1 cellular context compared by ENCODE assay signal in the genomic region with DNA sequence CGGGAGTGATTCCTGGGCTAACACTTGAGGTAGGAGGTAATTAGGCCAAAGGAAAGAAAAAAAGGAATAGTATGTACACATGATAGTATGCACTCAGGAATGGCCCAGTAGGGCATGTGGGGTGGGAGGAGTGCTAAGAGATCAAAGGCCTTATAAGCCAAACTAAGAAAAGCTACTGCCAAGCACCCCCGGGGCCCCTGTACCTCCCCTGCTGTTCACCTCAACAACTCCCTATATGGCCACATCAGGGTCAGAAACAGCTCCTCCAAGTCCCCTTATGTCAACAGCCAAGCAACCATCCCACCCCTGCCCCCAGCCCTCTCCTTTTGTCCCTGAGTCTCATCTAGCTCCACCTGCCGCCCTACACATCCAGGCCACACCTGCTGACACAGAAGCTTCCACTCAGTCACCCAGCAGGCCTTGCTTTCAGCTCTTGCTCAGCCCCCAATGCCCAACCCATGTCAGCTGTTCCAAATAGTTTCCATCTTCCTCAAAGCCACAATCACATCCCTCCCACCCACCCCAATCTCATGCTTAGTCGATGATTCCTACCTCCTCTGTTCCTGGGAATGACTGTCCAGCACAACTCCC.
TF ChIP-seq lines count a peak whose summit lies in the region.

No MANE protein-coding gene starts in this region.

TF ChIP-seq in HepG2, 621 proteins besides CTCF, POLR2A, EP300 and RAD21 (continued from another document and continues in another):
- TF ChIP-seq PRDM15 (CRISPR knock-in tag; IDR thresholded peaks at IDR 0.05) (no peak), ZNF430 (CRISPR knock-in tag; IDR thresholded peaks at IDR 0.05) (no peak), HCFC1 (IDR thresholded peaks at IDR 0.05; ENCODE audit: low read depth, low read length) (no peak), PITX1 (CRISPR knock-in tag; IDR thresholded peaks at IDR 0.05) (peak; percentile 61; the same call in 1 of the 2 replicates), ZNF33A (CRISPR knock-in tag; IDR thresholded peaks at IDR 0.05; ENCODE audit: borderline replicate concordance) (no peak), ATM (IDR thresholded peaks at IDR 0.05; ENCODE audit: borderline replicate concordance) (no peak), ZFY (CRISPR knock-in tag; IDR thresholded peaks at IDR 0.05) (peak; percentile 18; the same call in 1 of the 2 replicates), AGO1 (IDR thresholded peaks at IDR 0.05; ENCODE audit: low read depth, low read length, poor library complexity, severe bottlenecking) (no peak), ZNF614 (CRISPR knock-in tag; IDR thresholded peaks at IDR 0.05; ENCODE audit: borderline replicate concordance) (no peak), ZSCAN22 (CRISPR knock-in tag; IDR thresholded peaks at IDR 0.05) (no peak), PRPF4 (IDR thresholded peaks at IDR 0.05; ENCODE audit: low read depth, low read length, poor library complexity, severe bottlenecking) (no peak), ADNP (CRISPR knock-in tag; IDR thresholded peaks at IDR 0.05) (no peak), TFAP4 (IDR thresholded peaks at IDR 0.05; ENCODE audit: borderline replicate concordance, low read depth) (peak; percentile 52; the same call in 1 of the 2 replicates), ZBTB4 (CRISPR knock-in tag; IDR thresholded peaks at IDR 0.05; ENCODE audit: borderline replicate concordance) (no peak), ZNF275 (CRISPR knock-in tag; IDR thresholded peaks at IDR 0.05; ENCODE audit: borderline replicate concordance) (no peak), HOXA9 (CRISPR knock-in tag; IDR thresholded peaks at IDR 0.05; ENCODE audit: borderline replicate concordance) (no peak), FUBP1 (CRISPR knock-in tag; IDR thresholded peaks at IDR 0.05; ENCODE audit: borderline replicate concordance) (no peak), SP1 (IDR thresholded peaks at IDR 0.05) (no peak), SP1 (CRISPR knock-in tag; IDR thresholded peaks at IDR 0.05) (no peak), ZNF431 (CRISPR knock-in tag; IDR thresholded peaks at IDR 0.05; ENCODE audit: borderline replicate concordance, low read depth) (no peak)
- TF ChIP-seq, protein P1, sequence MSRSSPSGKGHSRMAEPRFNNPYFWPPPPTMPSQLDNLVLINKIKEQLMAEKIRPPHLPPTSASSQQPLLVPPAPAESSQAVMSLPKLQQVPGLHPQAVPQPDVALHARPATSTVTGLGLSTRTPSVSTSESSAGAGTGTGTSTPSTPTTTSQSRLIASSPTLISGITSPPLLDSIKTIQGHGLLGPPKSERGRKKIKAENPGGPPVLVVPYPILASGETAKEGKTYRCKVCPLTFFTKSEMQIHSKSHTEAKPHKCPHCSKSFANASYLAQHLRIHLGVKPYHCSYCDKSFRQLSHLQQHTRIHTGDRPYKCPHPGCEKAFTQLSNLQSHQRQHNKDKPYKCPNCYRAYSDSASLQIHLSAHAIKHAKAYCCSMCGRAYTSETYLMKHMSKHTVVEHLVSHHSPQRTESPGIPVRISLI (CRISPR knock-in tag; IDR thresholded peaks at IDR 0.05; ENCODE audit: borderline replicate concordance): peak; percentile 60; the same call in 1 of the 2 replicates
- TF ChIP-seq, protein P2, sequence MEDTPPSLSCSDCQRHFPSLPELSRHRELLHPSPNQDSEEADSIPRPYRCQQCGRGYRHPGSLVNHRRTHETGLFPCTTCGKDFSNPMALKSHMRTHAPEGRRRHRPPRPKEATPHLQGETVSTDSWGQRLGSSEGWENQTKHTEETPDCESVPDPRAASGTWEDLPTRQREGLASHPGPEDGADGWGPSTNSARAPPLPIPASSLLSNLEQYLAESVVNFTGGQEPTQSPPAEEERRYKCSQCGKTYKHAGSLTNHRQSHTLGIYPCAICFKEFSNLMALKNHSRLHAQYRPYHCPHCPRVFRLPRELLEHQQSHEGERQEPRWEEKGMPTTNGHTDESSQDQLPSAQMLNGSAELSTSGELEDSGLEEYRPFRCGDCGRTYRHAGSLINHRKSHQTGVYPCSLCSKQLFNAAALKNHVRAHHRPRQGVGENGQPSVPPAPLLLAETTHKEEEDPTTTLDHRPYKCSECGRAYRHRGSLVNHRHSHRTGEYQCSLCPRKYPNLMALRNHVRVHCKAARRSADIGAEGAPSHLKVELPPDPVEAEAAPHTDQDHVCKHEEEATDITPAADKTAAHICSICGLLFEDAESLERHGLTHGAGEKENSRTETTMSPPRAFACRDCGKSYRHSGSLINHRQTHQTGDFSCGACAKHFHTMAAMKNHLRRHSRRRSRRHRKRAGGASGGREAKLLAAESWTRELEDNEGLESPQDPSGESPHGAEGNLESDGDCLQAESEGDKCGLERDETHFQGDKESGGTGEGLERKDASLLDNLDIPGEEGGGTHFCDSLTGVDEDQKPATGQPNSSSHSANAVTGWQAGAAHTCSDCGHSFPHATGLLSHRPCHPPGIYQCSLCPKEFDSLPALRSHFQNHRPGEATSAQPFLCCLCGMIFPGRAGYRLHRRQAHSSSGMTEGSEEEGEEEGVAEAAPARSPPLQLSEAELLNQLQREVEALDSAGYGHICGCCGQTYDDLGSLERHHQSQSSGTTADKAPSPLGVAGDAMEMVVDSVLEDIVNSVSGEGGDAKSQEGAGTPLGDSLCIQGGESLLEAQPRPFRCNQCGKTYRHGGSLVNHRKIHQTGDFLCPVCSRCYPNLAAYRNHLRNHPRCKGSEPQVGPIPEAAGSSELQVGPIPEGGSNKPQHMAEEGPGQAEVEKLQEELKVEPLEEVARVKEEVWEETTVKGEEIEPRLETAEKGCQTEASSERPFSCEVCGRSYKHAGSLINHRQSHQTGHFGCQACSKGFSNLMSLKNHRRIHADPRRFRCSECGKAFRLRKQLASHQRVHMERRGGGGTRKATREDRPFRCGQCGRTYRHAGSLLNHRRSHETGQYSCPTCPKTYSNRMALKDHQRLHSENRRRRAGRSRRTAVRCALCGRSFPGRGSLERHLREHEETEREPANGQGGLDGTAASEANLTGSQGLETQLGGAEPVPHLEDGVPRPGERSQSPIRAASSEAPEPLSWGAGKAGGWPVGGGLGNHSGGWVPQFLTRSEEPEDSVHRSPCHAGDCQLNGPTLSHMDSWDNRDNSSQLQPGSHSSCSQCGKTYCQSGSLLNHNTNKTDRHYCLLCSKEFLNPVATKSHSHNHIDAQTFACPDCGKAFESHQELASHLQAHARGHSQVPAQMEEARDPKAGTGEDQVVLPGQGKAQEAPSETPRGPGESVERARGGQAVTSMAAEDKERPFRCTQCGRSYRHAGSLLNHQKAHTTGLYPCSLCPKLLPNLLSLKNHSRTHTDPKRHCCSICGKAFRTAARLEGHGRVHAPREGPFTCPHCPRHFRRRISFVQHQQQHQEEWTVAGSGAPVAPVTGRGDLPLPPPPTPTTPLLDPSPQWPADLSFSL (CRISPR knock-in tag; IDR thresholded peaks at IDR 0.05): no peak
- TF ChIP-seq, protein P3, sequence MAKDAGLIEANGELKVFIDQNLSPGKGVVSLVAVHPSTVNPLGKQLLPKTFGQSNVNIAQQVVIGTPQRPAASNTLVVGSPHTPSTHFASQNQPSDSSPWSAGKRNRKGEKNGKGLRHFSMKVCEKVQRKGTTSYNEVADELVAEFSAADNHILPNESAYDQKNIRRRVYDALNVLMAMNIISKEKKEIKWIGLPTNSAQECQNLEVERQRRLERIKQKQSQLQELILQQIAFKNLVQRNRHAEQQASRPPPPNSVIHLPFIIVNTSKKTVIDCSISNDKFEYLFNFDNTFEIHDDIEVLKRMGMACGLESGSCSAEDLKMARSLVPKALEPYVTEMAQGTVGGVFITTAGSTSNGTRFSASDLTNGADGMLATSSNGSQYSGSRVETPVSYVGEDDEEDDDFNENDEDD (CRISPR knock-in tag; IDR thresholded peaks at IDR 0.05; ENCODE audit: borderline replicate concordance): no peak
- TF ChIP-seq, protein P4, sequence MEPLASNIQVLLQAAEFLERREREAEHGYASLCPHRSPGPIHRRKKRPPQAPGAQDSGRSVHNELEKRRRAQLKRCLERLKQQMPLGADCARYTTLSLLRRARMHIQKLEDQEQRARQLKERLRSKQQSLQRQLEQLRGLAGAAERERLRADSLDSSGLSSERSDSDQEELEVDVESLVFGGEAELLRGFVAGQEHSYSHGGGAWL (CRISPR knock-in tag; IDR thresholded peaks at IDR 0.05): no peak
- TF ChIP-seq, protein P5, sequence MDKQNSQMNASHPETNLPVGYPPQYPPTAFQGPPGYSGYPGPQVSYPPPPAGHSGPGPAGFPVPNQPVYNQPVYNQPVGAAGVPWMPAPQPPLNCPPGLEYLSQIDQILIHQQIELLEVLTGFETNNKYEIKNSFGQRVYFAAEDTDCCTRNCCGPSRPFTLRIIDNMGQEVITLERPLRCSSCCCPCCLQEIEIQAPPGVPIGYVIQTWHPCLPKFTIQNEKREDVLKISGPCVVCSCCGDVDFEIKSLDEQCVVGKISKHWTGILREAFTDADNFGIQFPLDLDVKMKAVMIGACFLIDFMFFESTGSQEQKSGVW (CRISPR knock-in tag; IDR thresholded peaks at IDR 0.05; ENCODE audit: borderline replicate concordance): no peak
